10 cellular contexts compared by ENCODE assay signal in genomic region chr15:85597155-85597815, GRCh38.
DNase-seq lines count a peak whose midpoint lies in the region; ATAC-seq lines count a peak whose summit lies in the region.
"Had no signal": no experiment of that assay in that cellular context is flagged by ENCODE, and none has a peak within 500 bp of the region (broad histone marks: within the 10 kb centered on the region; RNA-seq: fewer than 3 reads in every experiment).

No MANE protein-coding gene starts in this region.

- H3K27me3 ChIP-seq in BLaER1 treated with 17β-estradiol and CSF1 and Interleukin-3, amounts not matched to agents 10 nM and 100 nM, result no peaks in the 10 kb centered on the region
- no peaks in the 10 kb centered on the region for H3K27me3 ChIP-seq in CD8-positive, alpha-beta memory T cell (ENCODE audit: insufficient read depth, low read length, poor library complexity, severe bottlenecking)
- H3K27me3 ChIP-seq in mesenchymal stem cell (ENCODE audit: control insufficient read depth in 1 of 2, insufficient read depth in 1 of 2, low read length in 2 of 2), result no peaks in the 10 kb centered on the region

- H3K4ac ChIP-seq in mesenchymal stem cell (ENCODE audit: low read depth in 1 of 2, low read length in 2 of 2), result no peak overlapping the region

- no peak overlapping the region for H2BK15ac ChIP-seq in mesenchymal stem cell (ENCODE audit: low read depth, poor library complexity, severe bottlenecking)

- H3K9me3 ChIP-seq in BLaER1 treated with 17β-estradiol and CSF1 and Interleukin-3, amounts not matched to agents 10 nM and 100 nM (replicated peaks in 1 of 11), result no peaks in the 10 kb centered on the region
- H3K9me3 ChIP-seq in CD8-positive, alpha-beta memory T cell (ENCODE audit: low read length), result no peaks in the 10 kb centered on the region
- H3K9me3 ChIP-seq in mesenchymal stem cell (ENCODE audit: control insufficient read depth, low read length), result no peaks in the 10 kb centered on the region

- H4K8ac ChIP-seq in mesenchymal stem cell (ENCODE audit: low read length), result no peak overlapping the region

- H2AFZ ChIP-seq in mesenchymal stem cell (ENCODE audit: low read depth, low read length), result no peak overlapping the region

- no peaks in the 10 kb centered on the region for H3K9me3 Mint-ChIP-seq in CD8-positive, alpha-beta memory T cell
- no peaks in the 10 kb centered on the region for H3K9me3 Mint-ChIP-seq in activated CD8-positive, alpha-beta T cell treated with anti-CD3 and anti-CD28 coated beads, Interleukin-2, amount 10 ng/mL, durations not matched to agents 7 days and 5 days (ENCODE audit: insufficient read depth)

- H3K36me3 Mint-ChIP-seq in CD8-positive, alpha-beta memory T cell, result peaks cover 0 to 56% (median 5%) of the 10 kb centered on the region in 3 donors
- H3K36me3 Mint-ChIP-seq in activated CD8-positive, alpha-beta T cell treated with anti-CD3 and anti-CD28 coated beads, Interleukin-2, amount 10 ng/mL, durations not matched to agents 7 days and 5 days (ENCODE audit: low read depth), result peaks cover 37% of the 10 kb centered on the region

- peaks cover 17 to 74% (median 25%) of the 10 kb centered on the region in 10 experiments for H3K4me1 ChIP-seq in BLaER1 treated with 17β-estradiol and CSF1 and Interleukin-3, amounts not matched to agents 10 nM and 100 nM
- H3K4me1 ChIP-seq in CD8-positive, alpha-beta memory T cell (ENCODE audit: insufficient read depth, low read length), result peaks cover 27% of the 10 kb centered on the region
- H3K4me1 ChIP-seq in mesenchymal stem cell (ENCODE audit: control insufficient read depth, insufficient read depth, low read depth, low read length), result peaks cover 2% of the 10 kb centered on the region

- WGBS in mesenchymal stem cell, result 65% methylated on average over 2 of the region's 2 CpGs

- H3K18ac ChIP-seq in mesenchymal stem cell (ENCODE audit: low read depth in 1 of 2, low read length in 2 of 2), result no peak overlapping the region

- peaks cover 20% of the 10 kb centered on the region for H3K79me1 ChIP-seq in mesenchymal stem cell (replicated peaks; ENCODE audit: low read length, poor library complexity, severe bottlenecking)

- H4K20me1 ChIP-seq in BLaER1 treated with 17β-estradiol and CSF1 and Interleukin-3, amounts not matched to agents 10 nM and 100 nM, result peaks cover 0 to 100% (median 86%) of the 10 kb centered on the region in 11 experiments; a peak in 15 of 22 replicates

- H2BK12ac ChIP-seq in mesenchymal stem cell (ENCODE audit: low read length in 2 of 2), result no peak overlapping the region

- H2BK5ac ChIP-seq in mesenchymal stem cell (ENCODE audit: low read depth, low read length, poor library complexity, severe bottlenecking), result no peak overlapping the region

- no peak overlapping the region for H3K14ac ChIP-seq in mesenchymal stem cell (ENCODE audit: low read length in 2 of 2)

- H3K4me1 Mint-ChIP-seq in CD8-positive, alpha-beta memory T cell, result peaks cover 43 to 77% (median 73%) of the 10 kb centered on the region in 3 donors
- peaks cover 31% of the 10 kb centered on the region for H3K4me1 Mint-ChIP-seq in activated CD8-positive, alpha-beta T cell treated with anti-CD3 and anti-CD28 coated beads, Interleukin-2, amount 10 ng/mL, durations not matched to agents 7 days and 5 days (ENCODE audit: low read depth)

- H3K27ac Mint-ChIP-seq in CD8-positive, alpha-beta memory T cell, result peak overlapping the region; percentile 26 to 91 (median 71)
- peak overlapping the region; percentile 76 for H3K27ac Mint-ChIP-seq in activated CD8-positive, alpha-beta T cell treated with anti-CD3 and anti-CD28 coated beads, Interleukin-2, amount 10 ng/mL, durations not matched to agents 7 days and 5 days

- no peak overlapping the region for H3K4me3 ChIP-seq in BLaER1 treated with 17β-estradiol and CSF1 and Interleukin-3, amounts not matched to agents 10 nM and 100 nM
- H3K4me3 ChIP-seq in CD8-positive, alpha-beta memory T cell (ENCODE audit: low read length), result no peak overlapping the region
- no peak overlapping the region for H3K4me3 ChIP-seq in mesenchymal stem cell (ENCODE audit: insufficient read depth in 1 of 2, low read depth in 1 of 2, low read length in 2 of 2)

- no peak overlapping the region for H2BK120ac ChIP-seq in mesenchymal stem cell (ENCODE audit: low read depth, low read length)

- H3K36me3 ChIP-seq in BLaER1 treated with 17β-estradiol and CSF1 and Interleukin-3, amounts not matched to agents 10 nM and 100 nM, result peaks cover 2 to 95% (median 64%) of the 10 kb centered on the region in 11 experiments; a peak in 20 of 22 replicates
- H3K36me3 ChIP-seq in CD8-positive, alpha-beta memory T cell (ENCODE audit: insufficient read depth, low read length), result no peaks in the 10 kb centered on the region
- H3K36me3 ChIP-seq in mesenchymal stem cell (ENCODE audit: control insufficient read depth in 1 of 2, insufficient read depth in 2 of 2, low read depth in 1 of 2, low read length in 2 of 2), result peaks cover 2 to 5% of the 10 kb centered on the region in 2 experiments

- H3K4me3 Mint-ChIP-seq in CD8-positive, alpha-beta memory T cell, result peak overlapping the region in 3 of 7 donors; percentile 5 to 24 (median 17)
- peak overlapping the region; percentile 15 for H3K4me3 Mint-ChIP-seq in activated CD8-positive, alpha-beta T cell treated with anti-CD3 and anti-CD28 coated beads, Interleukin-2, amount 10 ng/mL, durations not matched to agents 7 days and 5 days

- peak in 1 of 5 donors; percentile 34 for DNase-seq in CD8-positive, alpha-beta memory T cell
- DNase-seq in activated CD8-positive, alpha-beta T cell treated with anti-CD3 and anti-CD28 coated beads, Interleukin-2, amount 10 ng/mL, durations not matched to agents 7 days and 5 days, result peak; percentile 48
- DNase-seq in mesenchymal stem cell (no peak), NCI-H2107 (lab: John Stamatoyannopoulos, UW) (no peak), SKM-1 treated with dmso at 0.1 percent for 144 hours (lab: John Stamatoyannopoulos, UW; ENCODE audit: unreplicated experiment) (no peak), cerebellum (ENCODE audit: low spot score) (no peak), COLO668 (lab: John Stamatoyannopoulos, UW; ENCODE audit: unreplicated experiment) (no peak)
- DNase-seq: effector CD8-positive, alpha-beta T cell; KG1 had no signal

- H3K23ac ChIP-seq in mesenchymal stem cell (ENCODE audit: low read length in 2 of 2), result no peak overlapping the region

- H3K27ac ChIP-seq in BLaER1 treated with 17β-estradiol and CSF1 and Interleukin-3, amounts not matched to agents 10 nM and 100 nM, result peak overlapping the region in 1 of 11 experiments; percentile 5; a peak in 1 of 22 replicates
- no peak overlapping the region for H3K27ac ChIP-seq in CD8-positive, alpha-beta memory T cell (ENCODE audit: low read depth, low read length)
- no peak overlapping the region for H3K27ac ChIP-seq in mesenchymal stem cell (ENCODE audit: low read length, poor library complexity, severe bottlenecking)

- H3K9ac ChIP-seq in BLaER1 treated with 17β-estradiol and CSF1 and Interleukin-3, amounts not matched to agents 10 nM and 100 nM, result no peak overlapping the region
- H3K9ac ChIP-seq in mesenchymal stem cell (ENCODE audit: low read length), result no peak overlapping the region

- no peak overlapping the region for H4K91ac ChIP-seq in mesenchymal stem cell (ENCODE audit: low read length)

- H3K4me2 ChIP-seq in BLaER1 treated with 17β-estradiol and CSF1 and Interleukin-3, amounts not matched to agents 10 nM and 100 nM, result peak overlapping the region; percentile 27 to 65 (median 52)
- no peak overlapping the region for H3K4me2 ChIP-seq in mesenchymal stem cell (ENCODE audit: low read length, poor library complexity, severe bottlenecking)

- ATAC-seq in activated CD8-positive, alpha-beta T cell treated with anti-CD3 and anti-CD28 coated beads, Interleukin-2, amount 10 ng/mL, durations not matched to agents 7 days and 5 days, result peak; percentile 89

- H2AK5ac ChIP-seq in mesenchymal stem cell (ENCODE audit: low read length, severe bottlenecking), result peak overlapping the region; percentile 29

- H3K27me3 Mint-ChIP-seq in CD8-positive, alpha-beta memory T cell, result no peaks in the 10 kb centered on the region
- no peaks in the 10 kb centered on the region for H3K27me3 Mint-ChIP-seq in activated CD8-positive, alpha-beta T cell treated with anti-CD3 and anti-CD28 coated beads, Interleukin-2, amount 10 ng/mL, durations not matched to agents 7 days and 5 days (ENCODE audit: low read depth)

- POLR2A ChIA-PET in CD8-positive, alpha-beta memory T cell (lab: Charles Lee), result interaction anchor here (1.0 kb wide), 1 partner anchor 15 kb away, joined by 8 read pairs; no protein-coding TSS in a partner anchor
- POLR2A ChIA-PET in activated CD8-positive, alpha-beta T cell treated with anti-CD3 and anti-CD28 coated beads, Interleukin-2, amount 10 ng/mL, durations not matched to agents 7 days and 5 days (lab: Charles Lee), result interaction anchor here (1.0 kb wide), 1 partner anchor 95 kb away, joined by 6 read pairs; no protein-coding TSS in a partner anchor

- CTCF ChIA-PET in CD8-positive, alpha-beta memory T cell (lab: Charles Lee), result interaction anchor here (0.8 to 1.3 kb wide), 3 partner anchors 15 to 63 kb away, joined by 3 to 6 read pairs (median 3); no protein-coding TSS in a partner anchor
- CTCF ChIA-PET in activated CD8-positive, alpha-beta T cell treated with anti-CD3 and anti-CD28 coated beads, Interleukin-2, amount 10 ng/mL, durations not matched to agents 7 days and 5 days (lab: Charles Lee), result interaction anchor here (1.0 to 1.1 kb wide), 2 partner anchors 16 to 21 kb away, joined by 4 read pairs; no protein-coding TSS in a partner anchor
